In genomic region chr12:123457980-123458779, GRCh38 we compare ENCODE assay signal across 8 cellular contexts. TPM values are rescaled to one million over a fixed set of nuclear protein-coding genes. Genes with fewer than 3 reads are reported as not detected.
DNase-seq lines count a peak whose midpoint lies in the region; ATAC-seq and TF ChIP-seq lines count a peak whose summit lies in the region.

SNRNP35 (plus strand) TSS chr12:123458139; CDS start chr12:123465541, 7,402 bp downstream.

- CTCF ChIA-PET in CD4-positive, alpha-beta T cell (lab: Charles Lee), result interaction anchor here (0.6 to 2.4 kb wide), 9 partner anchors 10 to 561 kb away, joined by 3 to 7 read pairs (median 3); no protein-coding TSS in a partner anchor
- CTCF ChIA-PET in Panc1 (lab: Charles Lee), result no interaction called here

- peak within 1 kb of the TSS; percentile 100 for H3K27ac Mint-ChIP-seq in CD4-positive, alpha-beta T cell
- H3K27ac Mint-ChIP-seq in IgD-negative memory B cell, result peak within 1 kb of the TSS; percentile 99 to 100 (median 100)

- DNase-seq in CD4-positive, alpha-beta T cell, result peak; percentile 73 to 86 (median 81)
- DNase-seq in Panc1 (ENCODE audit: low read depth, low spot score) (no peak), esophagus muscularis mucosa (ENCODE audit: extremely low spot score) (peak; percentile 95)
- DNase-seq in activated T-cell treated with anti-CD3 and anti-CD28 coated beads, Interleukin-2, amount 50 U/mL, for 48 hours, result peak; percentile 87
- DNase-seq in stimulated activated CD8-positive, alpha-beta memory T cell treated with anti-CD3 and anti-CD28 coated beads, Interleukin-4, amount 100 ng/mL, for 48 hours, result peak; percentile 86

- in situ Hi-C loops in Panc1 (cut with HindIII; ENCODE audit: low pct_unique_long_range_greater_than_20kb, low sequenced_read_pairs), result no loop called here

- no peak for TF ChIP-seq CTCF in CD4-positive, alpha-beta T cell (IDR thresholded peaks at IDR 0.05)
- TF ChIP-seq CTCF in Panc1 (IDR thresholded peaks at IDR 0.05), result no peak
- TF ChIP-seq CTCF in esophagus muscularis mucosa (IDR thresholded peaks at IDR 0.05), result no peak

- TF ChIP-seq POLR2A in esophagus muscularis mucosa (IDR thresholded peaks at IDR 0.05; ENCODE audit: low read depth), result no peak

- H3K4me1 Mint-ChIP-seq in CD4-positive, alpha-beta T cell (ENCODE audit: low read depth), result peaks cover 34% of the 10 kb centered on the region
- H3K4me1 Mint-ChIP-seq in IgD-negative memory B cell, result peaks cover 11 to 20% (median 20%) of the 10 kb centered on the region in 3 donors

- no TSS peak for BruUV-seq in Panc1 (replicated peaks; lab: Mats Ljungman, UMichigan)

- WGBS in esophagus muscularis mucosa, result under 1% methylated on average over 48 of the region's 48 CpGs

- H3K36me3 ChIP-seq in Panc1 (ENCODE audit: control insufficient read depth, insufficient read depth, low read length), result no peaks in the 10 kb centered on the region
- peaks cover 0 to 9% (median 4%) of the 10 kb centered on the region in 4 donors for H3K36me3 ChIP-seq in esophagus muscularis mucosa
- H3K36me3 ChIP-seq in muscle layer of colon (ENCODE audit: insufficient read depth, low read length), result no peaks in the 10 kb centered on the region

- H3K27me3 ChIP-seq in CD4-positive, alpha-beta T cell (ENCODE audit: control insufficient read depth, insufficient read depth, low read length), result no peaks in the 10 kb centered on the region
- H3K27me3 ChIP-seq in Panc1 (ENCODE audit: control insufficient read depth, insufficient read depth, low read length), result no peaks in the 10 kb centered on the region
- no peaks in the 10 kb centered on the region for H3K27me3 ChIP-seq in esophagus muscularis mucosa
- no peaks in the 10 kb centered on the region for H3K27me3 ChIP-seq in muscle layer of colon (ENCODE audit: control insufficient read depth in 1 of 2, insufficient read depth in 2 of 2, low read length in 2 of 2)

- H3K4me3 Mint-ChIP-seq in CD4-positive, alpha-beta T cell, result peak within 1 kb of the TSS; percentile 100
- peak within 1 kb of the TSS; percentile 97 to 100 (median 98) for H3K4me3 Mint-ChIP-seq in IgD-negative memory B cell

- H3K4me3 ChIP-seq in Panc1 (ENCODE audit: low read depth in 2 of 2, low read length in 2 of 2), result peak within 1 kb of the TSS; percentile 65 to 68
- H3K4me3 ChIP-seq in esophagus muscularis mucosa, result peak within 1 kb of the TSS; percentile 91 to 98 (median 96)
- peak within 1 kb of the TSS; percentile 88 to 97 for H3K4me3 ChIP-seq in muscle layer of colon (ENCODE audit: low read depth in 1 of 2, low read length in 2 of 2)

- TF ChIP-seq EP300 in esophagus muscularis mucosa (IDR thresholded peaks at IDR 0.05), result no peak

- no peaks in the 10 kb centered on the region for H3K27me3 Mint-ChIP-seq in CD4-positive, alpha-beta T cell
- H3K27me3 Mint-ChIP-seq in IgD-negative memory B cell, result no peaks in the 10 kb centered on the region

- peaks cover 30% of the 10 kb centered on the region for H3K36me3 Mint-ChIP-seq in CD4-positive, alpha-beta T cell (ENCODE audit: low read depth)
- H3K36me3 Mint-ChIP-seq in IgD-negative memory B cell, result no peaks in the 10 kb centered on the region

- peak within 1 kb of the TSS; percentile 100 for H3K27ac ChIP-seq in CD4-positive, alpha-beta T cell (ENCODE audit: low read depth, low read length)
- peak within 1 kb of the TSS; percentile 86 for H3K27ac ChIP-seq in Panc1 (ENCODE audit: low read length)
- H3K27ac ChIP-seq in esophagus muscularis mucosa (replicated peaks in 1 of 4), result peak within 1 kb of the TSS; percentile 98 to 100 (median 100)
- H3K27ac ChIP-seq in muscle layer of colon (ENCODE audit: low read depth, low read length), result peak within 1 kb of the TSS; percentile 98

- intact Hi-C loops in CD4-positive, alpha-beta T cell (cut with DNase I, micrococcal nuclease), result loop anchor here (1.0 to 5.0 kb wide), 5 partner anchors 66 to 124 kb away; partner anchors contain the start of genes KMT5A (in 1 of the 2), RILPL1 (in 1 of the 2), SBNO1 (in 1 of the 2) and TMED2 (in 1 of the 2)
- intact Hi-C loops in Panc1 (cut with micrococcal nuclease; ENCODE audit: unreplicated experiment), result no loop called here
- intact Hi-C loops in esophagus muscularis mucosa (cut with DNase I), result loop anchor here (5.0 kb wide), 2 partner anchors 66 to 124 kb away; partner anchors contain the start of gene TMED2

- H3K4me1 ChIP-seq in Panc1 (ENCODE audit: control insufficient read depth, insufficient read depth, low read length), result no peaks in the 10 kb centered on the region
- H3K4me1 ChIP-seq in esophagus muscularis mucosa, result peaks cover 16 to 24% (median 20%) of the 10 kb centered on the region in 4 donors
- H3K4me1 ChIP-seq in muscle layer of colon (ENCODE audit: insufficient read depth, low read length), result peaks cover 6% of the 10 kb centered on the region

- H3K9me3 Mint-ChIP-seq in CD4-positive, alpha-beta T cell, result no peaks in the 10 kb centered on the region
- no peaks in the 10 kb centered on the region for H3K9me3 Mint-ChIP-seq in IgD-negative memory B cell

- H3K9me3 ChIP-seq in CD4-positive, alpha-beta T cell (ENCODE audit: control insufficient read depth, low read length), result no peaks in the 10 kb centered on the region
- H3K9me3 ChIP-seq in Panc1 (ENCODE audit: control insufficient read depth, insufficient read depth, low read depth, low read length) (no peaks in the 10 kb centered on the region), esophagus muscularis mucosa (no peaks in the 10 kb centered on the region), muscle layer of colon (ENCODE audit: low read length) (no peaks in the 10 kb centered on the region)

- H3K9ac ChIP-seq in muscle layer of colon (ENCODE audit: low read length), result peak within 1 kb of the TSS; percentile 74

- POLR2A ChIA-PET in CD4-positive, alpha-beta T cell (lab: Charles Lee), result interaction anchor here (0.6 to 4.0 kb wide), 22 partner anchors 9 to 483 kb away, joined by 3 to 60 read pairs (median 4); partner anchors contain the start of genes DDX55, KMT5A, MPHOSPH9 and MTRFR
- POLR2A ChIA-PET in Panc1 (lab: Charles Lee), result interaction anchor here (0.5 to 0.7 kb wide), 3 partner anchors 9 to 254 kb away, joined by 3 to 10 read pairs (median 4); partner anchors contain the start of gene ATP6V0A2

- ATAC-seq in CD4-positive, alpha-beta T cell (ENCODE audit: poor library complexity), result peak; percentile 77
- ATAC-seq in GM19463 (IDR thresholded peaks at IDR 0.05; ENCODE audit: unreplicated experiment) (peak; percentile 57), Panc1 (peak; percentile 92)

RNA-seq across cellular contexts. Expression of gene SNRNP35, which starts in this region (rescaled TPM):
- 10 to 100 TPM; 26.2 to 28.6 TPM for total RNA-seq in CD4-positive, alpha-beta T cell
- polyA plus RNA-seq in IgD-negative memory B cell, result 47.5 TPM
- 16.5 TPM for total RNA-seq in Panc1 (2021; ENCODE audit: unreplicated experiment)
- polyA plus RNA-seq in Panc1 (2012; ENCODE audit: insufficient read length), result 37.9 TPM
- 10 to 100 TPM; 11.6 to 27.4 (median 17.0) TPM for total RNA-seq in esophagus muscularis mucosa
